15 cellular contexts compared by ENCODE assay signal in genomic region chr10:52353210-52353609, GRCh38. TPM values are rescaled to one million over a fixed set of nuclear protein-coding genes. Genes with fewer than 3 reads are reported as not detected.
DNase-seq lines count a peak whose midpoint lies in the region; ATAC-seq and TF ChIP-seq lines count a peak whose summit lies in the region.
"Had no signal": no experiment of that assay in that cellular context is flagged by ENCODE, and none has a peak within 500 bp of the region (broad histone marks: within the 10 kb centered on the region; RNA-seq: fewer than 3 reads in every experiment).

No MANE protein-coding gene starts in this region.

- H3K4me1 ChIP-seq in Caco-2 (peaks cover 54% of the 10 kb centered on the region), HCT116 (ENCODE audit: control insufficient read depth in 1 of 2, insufficient read depth in 2 of 2, low read length in 2 of 2) (no peaks in the 10 kb centered on the region), RWPE2 (ENCODE audit: insufficient read depth, poor library complexity, severe bottlenecking) (peaks cover 19% of the 10 kb centered on the region), skeletal muscle satellite cell (ENCODE audit: control insufficient read depth, insufficient read depth, low read length) (peaks cover 33% of the 10 kb centered on the region)
- H3K4me1 ChIP-seq: BLaER1 had no signal

- H3K79me2 ChIP-seq in HCT116 (ENCODE audit: insufficient read depth, low read length), result no peaks in the 10 kb centered on the region

- no peaks in the 10 kb centered on the region for H3K27me3 Mint-ChIP-seq in Caco-2 (ENCODE audit: insufficient read depth, unreplicated experiment)
- H3K27me3 Mint-ChIP-seq: CD4-positive, alpha-beta memory T cell had no signal

- H3K4me1 Mint-ChIP-seq in Caco-2 (ENCODE audit: low read depth, unreplicated experiment), result peaks cover 58% of the 10 kb centered on the region
- H3K4me1 Mint-ChIP-seq: CD14-positive monocyte; CD4-positive, alpha-beta memory T cell; GM23338 had no signal

- H3K9ac ChIP-seq in HCT116 (ENCODE audit: low read length) (no peak overlapping the region), skeletal muscle satellite cell (ENCODE audit: low read depth, low read length) (peak overlapping the region; percentile 11)
- H3K9ac ChIP-seq: BLaER1 had no signal

- H3K27ac Mint-ChIP-seq in Caco-2 (ENCODE audit: unreplicated experiment), result peak overlapping the region; percentile 86
- H3K27ac Mint-ChIP-seq: CD14-positive monocyte; CD4-positive, alpha-beta memory T cell; GM23338 had no signal

- CTCF ChIA-PET in Caco-2 (lab: Charles Lee), result no interaction called here
- CTCF ChIA-PET in HCT116 (lab: Charles Lee), result no interaction called here

- no peaks in the 10 kb centered on the region for H3K36me3 ChIP-seq in Caco-2 (ENCODE audit: control insufficient read depth, insufficient read depth, low read length)
- no peaks in the 10 kb centered on the region for H3K36me3 ChIP-seq in HCT116 (ENCODE audit: control insufficient read depth in 1 of 2, insufficient read depth in 2 of 2, low read length in 2 of 2)
- H3K36me3 ChIP-seq in RWPE2 (ENCODE audit: low read depth), result no peaks in the 10 kb centered on the region
- H3K36me3 ChIP-seq in skeletal muscle satellite cell (ENCODE audit: insufficient read depth, low read length), result no peaks in the 10 kb centered on the region
- H3K36me3 ChIP-seq: BLaER1 had no signal

- BruUV-seq in Caco-2 (replicated peaks; lab: Mats Ljungman, UMichigan), result TSS peak; percentile 55
- BruUV-seq in HCT116 (replicated peaks; lab: Mats Ljungman, UMichigan), result no TSS peak

- no peak for TF ChIP-seq POLR2A in HCT116 (IDR thresholded peaks at IDR 0.05; ENCODE audit: borderline replicate concordance, extremely low read depth, insufficient read depth, insufficient read length)

- no peak overlapping the region for H3K27ac ChIP-seq in HCT116 (ENCODE audit: low read depth, low read length)
- H3K27ac ChIP-seq in RWPE2 (ENCODE audit: poor library complexity, severe bottlenecking), result peak overlapping the region; percentile 61
- H3K27ac ChIP-seq: BLaER1 had no signal

- DNase-seq in Caco-2 (no peak), HCT116 (ENCODE audit: low read depth, low spot score) (no peak), RWPE2 (ENCODE audit: low spot score) (no peak), left ventricle myocardium superior (no peak), foreskin melanocyte (no peak)
- DNase-seq: 8988T; Calu3; CD4-positive, alpha-beta memory T cell; DMS79 treated with DMSO at 0.1 percent for 48 hours had no signal

- no peak overlapping the region for H3K4me2 ChIP-seq in HCT116 (ENCODE audit: low read length)
- no peak overlapping the region for H3K4me2 ChIP-seq in skeletal muscle satellite cell (ENCODE audit: low read length)
- H3K4me2 ChIP-seq: BLaER1, GM23338 had no signal

- no peak for TF ChIP-seq RAD21 in HCT116 (IDR thresholded peaks at IDR 0.05; ENCODE audit: low read depth)

- H4K20me1 ChIP-seq in HCT116 (ENCODE audit: insufficient read depth), result no peaks in the 10 kb centered on the region
- H4K20me1 ChIP-seq: BLaER1 had no signal

- POLR2A ChIA-PET in Caco-2 (lab: Charles Lee) (no interaction called here), HCT116 (lab: Charles Lee) (no interaction called here)

- RAD21 ChIA-PET in HCT116 (lab: Charles Lee; ENCODE audit: low non-redundant PET in 1 of 2, low total read pairs in 2 of 2, uncharacterized antibody in 2 of 2, unreplicated experiment in 2 of 2), result no interaction called here

- H2AFZ ChIP-seq in HCT116 (ENCODE audit: low read depth, low read length, poor library complexity, severe bottlenecking), result no peak overlapping the region
- H2AFZ ChIP-seq: GM23338 had no signal

- no peaks in the 10 kb centered on the region; the same call in 1 of the 2 replicates for H3K9me2 ChIP-seq in HCT116 (ENCODE audit: insufficient read depth)

- H3K4me3 ChIP-seq in Caco-2 (ENCODE audit: low read depth, low read length) (no peak overlapping the region), HCT116 (replicated peaks in 1 of 2; ENCODE audit: low read depth in 1 of 2, low read length in 2 of 2) (no peak overlapping the region), RWPE2 (ENCODE audit: severe bottlenecking) (no peak overlapping the region), skeletal muscle satellite cell (ENCODE audit: low read length) (no peak overlapping the region)
- H3K4me3 ChIP-seq: BLaER1, GM12878, GM23338 had no signal

- H3K9me3 ChIP-seq in Caco-2 (peaks cover 9% of the 10 kb centered on the region; the same call in 1 of the 2 replicates), HCT116 (ENCODE audit: control insufficient read depth in 1 of 2, insufficient read depth in 1 of 2, low read depth in 1 of 2, low read length in 2 of 2) (no peaks in the 10 kb centered on the region), RWPE2 (ENCODE audit: severe bottlenecking) (no peaks in the 10 kb centered on the region), skeletal muscle satellite cell (replicated peaks; ENCODE audit: low read length) (no peaks in the 10 kb centered on the region)

- ATAC-seq in HCT116 (no peak), RWPE2 (ENCODE audit: low read depth) (peak; percentile 52; the same call in 1 of the 3 replicates), left ventricle myocardium superior (no peak), HG02798 (IDR thresholded peaks at IDR 0.05; ENCODE audit: poor library complexity, unreplicated experiment) (no peak)
- ATAC-seq: GM12878, GM23338 had no signal

- no peak overlapping the region for H3K4me3 Mint-ChIP-seq in Caco-2 (ENCODE audit: unreplicated experiment)
- H3K4me3 Mint-ChIP-seq: CD14-positive monocyte; CD4-positive, alpha-beta memory T cell; GM23338 had no signal

- H3K9me3 Mint-ChIP-seq in Caco-2 (ENCODE audit: unreplicated experiment), result peaks cover 39% of the 10 kb centered on the region
- H3K9me3 Mint-ChIP-seq: GM23338 had no signal

- H3K27me3 ChIP-seq in Caco-2 (replicated peaks; ENCODE audit: control insufficient read depth, insufficient read depth, low read length) (no peaks in the 10 kb centered on the region), HCT116 (ENCODE audit: insufficient read depth, low read length) (no peaks in the 10 kb centered on the region), RWPE2 (ENCODE audit: insufficient read depth, poor library complexity, severe bottlenecking) (no peaks in the 10 kb centered on the region), skeletal muscle satellite cell (ENCODE audit: control insufficient read depth, insufficient read depth, low read length) (no peaks in the 10 kb centered on the region)
- H3K27me3 ChIP-seq: BLaER1 had no signal

- TF ChIP-seq CTCF in Caco-2 (IDR thresholded peaks at IDR 0.05; ENCODE audit: insufficient read depth in 1 of 2, low read depth in 1 of 2, low read length in 1 of 2, severe bottlenecking in 1 of 2, unreplicated experiment in 1 of 2) (no peak), HCT116 (IDR thresholded peaks at IDR 0.05 in 2 of 3, conservative IDR thresholded peaks at IDR 0.05 in 1 of 3; ENCODE audit: borderline replicate concordance in 1 of 3, insufficient read depth in 1 of 3, low read depth in 2 of 3, low read length in 2 of 3) (no peak), RWPE2 (IDR thresholded peaks at IDR 0.05; ENCODE audit: poor library complexity, severe bottlenecking) (no peak)

- intact Hi-C loops in Caco-2 (cut with micrococcal nuclease; ENCODE audit: unreplicated experiment), result loop anchor here (10.0 kb wide), 1 partner anchor 308 kb away; no protein-coding TSS in a partner anchor
- intact Hi-C loops in HCT116 (cut with micrococcal nuclease), result no loop called here
- intact Hi-C loops in left ventricle myocardium superior (cut with micrococcal nuclease), result no loop called here

- H3K36me3 Mint-ChIP-seq in Caco-2 (ENCODE audit: insufficient read depth, unreplicated experiment), result peaks cover 10% of the 10 kb centered on the region
- H3K36me3 Mint-ChIP-seq: CD14-positive monocyte; CD4-positive, alpha-beta memory T cell had no signal

TF ChIP-seq in HCT116, 20 proteins besides CTCF, POLR2A, EP300 and RAD21:
- no peak for TF ChIP-seq JUND (IDR thresholded peaks at IDR 0.05)
- peak; percentile 91 for TF ChIP-seq TCF7L2 (IDR thresholded peaks at IDR 0.05; ENCODE audit: borderline replicate concordance, extremely low read depth, insufficient read depth, insufficient read length)

RNA-seq across cellular contexts. Expression of gene DKK1, which starts 39.1 kb away (rescaled TPM):
- total RNA-seq in Caco-2 (2022), result 1,709 and 1,866 TPM in 2 replicates
- total RNA-seq in HCT116 (2021; ENCODE audit: unreplicated experiment), result 315 TPM
- polyA plus RNA-seq in HCT116 (2012), result 70.9 and 147 TPM in 2 replicates
- total RNA-seq in skeletal muscle satellite cell (2012; rRNA removed), result 136 and 176 TPM in 2 replicates
- not detected for total RNA-seq in left ventricle myocardium superior
- total RNA-seq: CD4-positive, alpha-beta memory T cell; GM23338 had no signal
- polyA plus RNA-seq: CD14-positive monocyte; CD4-positive, alpha-beta memory T cell had no signal

Comparison
In these comparisons a context has a peak if more than half of its experiments do, and no peak if none do; other contexts are left out.
1. RNA of gene DKK1, which starts 39.1 kb away (total RNA-seq): 1,709 to 1,866 TPM in Caco-2 and 315 TPM in HCT116 (single experiment); not detected in left ventricle myocardium superior (single experiment); every median in the first group is over 100 times any median in the second.